ENCODE assay signal across 1 cellular context in the genomic region with DNA sequence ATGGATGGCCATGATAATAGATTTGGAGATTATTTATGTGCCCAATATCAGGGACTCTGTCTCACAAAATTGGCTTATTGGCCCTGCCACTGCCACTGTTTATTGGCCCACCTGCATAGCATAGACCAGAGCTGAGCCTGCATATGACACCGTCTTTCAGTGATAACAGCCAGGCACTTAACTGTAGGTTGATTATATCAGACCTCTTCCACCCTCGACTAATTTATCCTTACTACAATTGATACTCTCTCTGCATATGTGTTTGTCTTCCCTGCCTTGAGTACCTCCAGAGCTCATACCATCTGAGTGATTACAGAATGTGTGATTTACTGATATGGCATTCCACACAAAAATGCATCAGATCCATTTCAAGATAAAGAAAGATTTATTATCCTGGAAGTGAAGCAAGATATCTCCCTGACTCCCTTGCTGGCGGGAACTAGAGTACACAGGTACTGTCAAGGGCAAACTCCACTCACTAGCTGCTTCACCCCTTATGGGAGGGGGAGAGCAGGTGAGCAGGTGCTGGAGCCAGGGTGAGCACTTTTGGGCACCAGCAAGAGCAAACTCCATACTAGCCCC.
TF ChIP-seq lines count a peak whose summit lies in the region.

No MANE protein-coding gene starts in this region.

TF ChIP-seq in SK-N-SH, 30 proteins besides CTCF, POLR2A, EP300 and RAD21 (continued from another document):
- TF ChIP-seq, protein P1, sequence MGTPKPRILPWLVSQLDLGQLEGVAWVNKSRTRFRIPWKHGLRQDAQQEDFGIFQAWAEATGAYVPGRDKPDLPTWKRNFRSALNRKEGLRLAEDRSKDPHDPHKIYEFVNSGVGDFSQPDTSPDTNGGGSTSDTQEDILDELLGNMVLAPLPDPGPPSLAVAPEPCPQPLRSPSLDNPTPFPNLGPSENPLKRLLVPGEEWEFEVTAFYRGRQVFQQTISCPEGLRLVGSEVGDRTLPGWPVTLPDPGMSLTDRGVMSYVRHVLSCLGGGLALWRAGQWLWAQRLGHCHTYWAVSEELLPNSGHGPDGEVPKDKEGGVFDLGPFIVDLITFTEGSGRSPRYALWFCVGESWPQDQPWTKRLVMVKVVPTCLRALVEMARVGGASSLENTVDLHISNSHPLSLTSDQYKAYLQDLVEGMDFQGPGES (IDR thresholded peaks at IDR 0.05; ENCODE audit: low read depth, low read length): no peak
- TF ChIP-seq, protein P2, sequence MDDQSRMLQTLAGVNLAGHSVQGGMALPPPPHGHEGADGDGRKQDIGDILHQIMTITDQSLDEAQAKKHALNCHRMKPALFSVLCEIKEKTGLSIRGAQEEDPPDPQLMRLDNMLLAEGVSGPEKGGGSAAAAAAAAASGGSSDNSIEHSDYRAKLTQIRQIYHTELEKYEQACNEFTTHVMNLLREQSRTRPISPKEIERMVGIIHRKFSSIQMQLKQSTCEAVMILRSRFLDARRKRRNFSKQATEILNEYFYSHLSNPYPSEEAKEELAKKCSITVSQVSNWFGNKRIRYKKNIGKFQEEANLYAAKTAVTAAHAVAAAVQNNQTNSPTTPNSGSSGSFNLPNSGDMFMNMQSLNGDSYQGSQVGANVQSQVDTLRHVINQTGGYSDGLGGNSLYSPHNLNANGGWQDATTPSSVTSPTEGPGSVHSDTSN (IDR thresholded peaks at IDR 0.05): peak; percentile 68
- TF ChIP-seq EZH2phosphoT487 (IDR thresholded peaks at IDR 0.05; ENCODE audit: borderline replicate concordance, low read depth) (no peak), ELF1 (IDR thresholded peaks at IDR 0.05) (no peak), TEAD4 (IDR thresholded peaks at IDR 0.05; ENCODE audit: borderline replicate concordance, insufficient read depth) (no peak), NFIC (IDR thresholded peaks at IDR 0.05; ENCODE audit: borderline replicate concordance) (no peak), JUND (IDR thresholded peaks at IDR 0.05) (peak; percentile 50; the same call in 1 of the 2 replicates), YY1 (IDR thresholded peaks at IDR 0.05; ENCODE audit: low read depth) (no peak)
- TF ChIP-seq, protein P3, sequence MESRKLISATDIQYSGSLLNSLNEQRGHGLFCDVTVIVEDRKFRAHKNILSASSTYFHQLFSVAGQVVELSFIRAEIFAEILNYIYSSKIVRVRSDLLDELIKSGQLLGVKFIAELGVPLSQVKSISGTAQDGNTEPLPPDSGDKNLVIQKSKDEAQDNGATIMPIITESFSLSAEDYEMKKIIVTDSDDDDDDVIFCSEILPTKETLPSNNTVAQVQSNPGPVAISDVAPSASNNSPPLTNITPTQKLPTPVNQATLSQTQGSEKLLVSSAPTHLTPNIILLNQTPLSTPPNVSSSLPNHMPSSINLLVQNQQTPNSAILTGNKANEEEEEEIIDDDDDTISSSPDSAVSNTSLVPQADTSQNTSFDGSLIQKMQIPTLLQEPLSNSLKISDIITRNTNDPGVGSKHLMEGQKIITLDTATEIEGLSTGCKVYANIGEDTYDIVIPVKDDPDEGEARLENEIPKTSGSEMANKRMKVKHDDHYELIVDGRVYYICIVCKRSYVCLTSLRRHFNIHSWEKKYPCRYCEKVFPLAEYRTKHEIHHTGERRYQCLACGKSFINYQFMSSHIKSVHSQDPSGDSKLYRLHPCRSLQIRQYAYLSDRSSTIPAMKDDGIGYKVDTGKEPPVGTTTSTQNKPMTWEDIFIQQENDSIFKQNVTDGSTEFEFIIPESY (IDR thresholded peaks at IDR 0.05; ENCODE audit: borderline replicate concordance, low read depth): no peak
